18 cellular contexts compared by ENCODE assay signal in the genomic region with DNA sequence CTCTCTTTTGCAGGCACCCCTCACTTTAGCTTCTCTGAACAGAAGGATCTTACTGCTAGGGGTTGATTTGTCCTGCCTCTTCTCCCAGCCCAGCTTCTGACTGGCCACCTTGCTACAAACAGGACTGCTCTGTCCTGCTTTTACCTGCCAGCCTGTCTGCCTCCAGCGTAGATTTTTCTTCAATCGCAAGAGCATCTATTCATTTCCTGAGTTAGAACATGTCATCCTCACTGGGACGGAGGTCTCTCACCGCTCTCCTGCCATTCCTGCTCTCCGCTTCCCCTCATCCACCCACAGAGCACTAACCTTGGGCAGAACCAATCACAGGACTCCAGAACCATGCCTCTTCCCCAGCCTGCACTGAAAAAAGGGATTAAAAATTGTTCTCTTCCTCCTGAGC. TPM values are rescaled to one million over a fixed set of nuclear protein-coding genes. Genes with fewer than 3 reads are reported as not detected.
DNase-seq lines count a peak whose midpoint lies in the region; ATAC-seq and TF ChIP-seq lines count a peak whose summit lies in the region.
"Had no signal": no experiment of that assay in that cellular context is flagged by ENCODE, and none has a peak within 500 bp of the region (broad histone marks: within the 10 kb centered on the region; RNA-seq: fewer than 3 reads in every experiment).

No MANE protein-coding gene starts in this region.

- POLR2A ChIA-PET in SK-N-SH (lab: Yijun Ruan, JAX), result no interaction called here
- POLR2A ChIA-PET in CD4-positive, alpha-beta memory T cell (lab: Charles Lee; ENCODE audit: partially characterized antibody), result no interaction called here

- no peaks in the 10 kb centered on the region for H4K20me1 ChIP-seq in SK-N-SH (ENCODE audit: insufficient read depth)

- H3F3A ChIP-seq in SK-N-SH (replicated peaks; ENCODE audit: insufficient read depth), result peaks cover 6% of the 10 kb centered on the region

- H2AFZ ChIP-seq in SK-N-SH (ENCODE audit: low read depth), result peak overlapping the region; percentile 75; the same call in 1 of the 2 replicates

- H3K9me3 ChIP-seq in SK-N-SH (no peaks in the 10 kb centered on the region), duodenal mucosa (ENCODE audit: control insufficient read depth in 1 of 2, low read length in 2 of 2) (no peaks in the 10 kb centered on the region), muscle layer of duodenum (ENCODE audit: control insufficient read depth in 1 of 2, low read length in 2 of 2) (no peaks in the 10 kb centered on the region), thyroid gland (no peaks in the 10 kb centered on the region)
- no peaks in the 10 kb centered on the region for H3K9me3 ChIP-seq in CD4-positive, alpha-beta memory T cell (ENCODE audit: control insufficient read depth in 1 of 2, low read length in 2 of 2)

- peaks cover 3 to 15% (median 5%) of the 10 kb centered on the region in 3 donors for H3K27me3 Mint-ChIP-seq in immature natural killer cell (ENCODE audit: low read depth in 3 of 3)
- peaks cover 2 to 4% of the 10 kb centered on the region in 2 donors for H3K27me3 Mint-ChIP-seq in CD4-positive, alpha-beta memory T cell
- H3K27me3 Mint-ChIP-seq: activated naive CD8-positive, alpha-beta T cell treated with anti-CD3 and anti-CD28 coated beads, Interleukin-2, amount 10 ng/mL, durations not matched to agents 7 days and 5 days had no signal

- no peak for TF ChIP-seq RAD21 in SK-N-SH (IDR thresholded peaks at IDR 0.05; ENCODE audit: low read length)

- no peaks in the 10 kb centered on the region for H3K36me3 Mint-ChIP-seq in immature natural killer cell
- peaks cover 0 to 7% of the 10 kb centered on the region in 2 donors for H3K36me3 Mint-ChIP-seq in CD4-positive, alpha-beta memory T cell
- H3K36me3 Mint-ChIP-seq: CD4-positive, CD25-positive, alpha-beta regulatory T cell had no signal

- peaks cover 12 to 13% of the 10 kb centered on the region in 2 donors for H3K4me1 Mint-ChIP-seq in immature natural killer cell
- H3K4me1 Mint-ChIP-seq in CD4-positive, alpha-beta memory T cell, result peaks cover 7 to 24% (median 16%) of the 10 kb centered on the region in 4 donors

- CTCF ChIA-PET in SK-N-SH (lab: Yijun Ruan, JAX), result no interaction called here
- CTCF ChIA-PET in CD4-positive, alpha-beta memory T cell (lab: Charles Lee; ENCODE audit: partially characterized antibody), result no interaction called here

- H3K27ac ChIP-seq in SK-N-SH (ENCODE audit: low read depth in 2 of 2, low read length in 1 of 2) (peak overlapping the region; percentile 22 to 41; a peak in 2 of 4 replicates), duodenal mucosa (ENCODE audit: low read depth, low read length) (peak overlapping the region; percentile 80), muscle layer of duodenum (ENCODE audit: low read length) (peak overlapping the region; percentile 82), thyroid gland (peak overlapping the region; percentile 97 to 100 (median 99))
- H3K27ac ChIP-seq in CD4-positive, alpha-beta memory T cell (ENCODE audit: low read depth, low read length), result no peak overlapping the region
- H3K27ac ChIP-seq: SK-N-MC, skin epidermis had no signal

- 91% methylated on average over 5 of the region's 5 CpGs for WGBS in SK-N-SH (ENCODE audit: low lambda C conversion rate)
- WGBS in thyroid gland, 2 donors, result 75 to 79% methylated on average over 5 of the region's 5 CpGs

- H3K4me3 ChIP-seq in SK-N-SH (ENCODE audit: low read depth in 2 of 2, low read length in 1 of 2) (no peak overlapping the region), duodenal mucosa (ENCODE audit: low read depth in 1 of 2, low read length in 2 of 2) (peak overlapping the region; percentile 76 to 79), muscle layer of duodenum (ENCODE audit: low read depth in 1 of 2, low read length in 2 of 2) (peak overlapping the region; percentile 6 to 38), thyroid gland (replicated peaks in 1 of 3) (no peak overlapping the region)
- no peak overlapping the region for H3K4me3 ChIP-seq in CD4-positive, alpha-beta memory T cell (ENCODE audit: low read length in 2 of 2)
- H3K4me3 ChIP-seq: K562, SK-N-MC, skin epidermis had no signal

- H3K79me2 ChIP-seq in SK-N-SH (ENCODE audit: insufficient read depth), result peaks cover 15% of the 10 kb centered on the region

- DNase-seq in SK-N-SH, result no peak
- DNase-seq in thyroid gland, result no peak
- no peak for DNase-seq in immature natural killer cell
- no peak for DNase-seq in CD4-positive, alpha-beta memory T cell
- DNase-seq: activated naive CD8-positive, alpha-beta T cell treated with anti-CD3 and anti-CD28 coated beads, Interleukin-2, amount 10 ng/mL, durations not matched to agents 7 days and 5 days; activated T-cell treated with anti-CD3 and anti-CD28 coated beads, Interleukin-2, amount 50 U/mL, for 24 hours; CD4-positive, CD25-positive, alpha-beta regulatory T cell; cerebellar nuclear complex; glutamatergic neuron; stimulated activated naive CD4-positive, alpha-beta T cell had no signal

- TF ChIP-seq CTCF in SK-N-SH (IDR thresholded peaks at IDR 0.05) (no peak), thyroid gland (IDR thresholded peaks at IDR 0.05) (no peak)

- no peaks in the 10 kb centered on the region for H3K9me3 Mint-ChIP-seq in immature natural killer cell
- H3K9me3 Mint-ChIP-seq in CD4-positive, alpha-beta memory T cell, result no peaks in the 10 kb centered on the region
- H3K9me3 Mint-ChIP-seq: activated naive CD8-positive, alpha-beta T cell treated with anti-CD3 and anti-CD28 coated beads, Interleukin-2, amount 10 ng/mL, durations not matched to agents 7 days and 5 days; activated T-cell treated with anti-CD3 and anti-CD28 coated beads, Interleukin-2, amount 50 U/mL, for 24 hours; CD4-positive, CD25-positive, alpha-beta regulatory T cell; nephron had no signal

- H3K4me2 ChIP-seq in SK-N-SH, result peak overlapping the region; percentile 6; the same call in 1 of the 2 replicates

- H3K36me3 ChIP-seq in SK-N-SH (replicated peaks in 1 of 2; ENCODE audit: control insufficient read depth in 1 of 2, insufficient read depth in 2 of 2, low read length in 1 of 2) (no peaks in the 10 kb centered on the region), duodenal mucosa (ENCODE audit: control insufficient read depth in 1 of 2, insufficient read depth in 2 of 2, low read length in 2 of 2) (peaks cover 0 to 1% of the 10 kb centered on the region in 2 donors), muscle layer of duodenum (ENCODE audit: control insufficient read depth in 1 of 2, insufficient read depth in 2 of 2, low read length in 2 of 2) (no peaks in the 10 kb centered on the region), thyroid gland (peaks cover 0 to 5% of the 10 kb centered on the region in 2 donors)
- H3K36me3 ChIP-seq in CD4-positive, alpha-beta memory T cell (ENCODE audit: insufficient read depth, low read length), result no peaks in the 10 kb centered on the region

- no peaks in the 10 kb centered on the region for H3K9me2 ChIP-seq in SK-N-SH

- H3K4me1 ChIP-seq in SK-N-SH (ENCODE audit: control insufficient read depth in 1 of 2, insufficient read depth in 2 of 2, low read depth in 1 of 2, low read length in 1 of 2), result peaks cover 18 to 35% of the 10 kb centered on the region in 2 experiments; a peak in 3 of 4 replicates
- peaks cover 45 to 52% of the 10 kb centered on the region in 2 donors for H3K4me1 ChIP-seq in duodenal mucosa (ENCODE audit: control insufficient read depth in 1 of 2, insufficient read depth in 2 of 2, low read length in 2 of 2)
- H3K4me1 ChIP-seq in muscle layer of duodenum (ENCODE audit: control insufficient read depth in 1 of 2, insufficient read depth in 2 of 2, low read length in 2 of 2), result peaks cover 0 to 22% of the 10 kb centered on the region in 2 donors
- peaks cover 31 to 36% of the 10 kb centered on the region in 2 donors for H3K4me1 ChIP-seq in thyroid gland
- peaks cover 14% of the 10 kb centered on the region for H3K4me1 ChIP-seq in CD4-positive, alpha-beta memory T cell (ENCODE audit: insufficient read depth, low read length)

- intact Hi-C loops in thyroid gland (cut with DNase I), result loop anchor here (10.0 kb wide), 1 partner anchor 242 kb away; no protein-coding TSS in a partner anchor
- intact Hi-C loops in CD4-positive, alpha-beta memory T cell (cut with micrococcal nuclease), result loop anchor here (10.0 kb wide), 1 partner anchor 382 kb away; a partner anchor contains a TSS

- H3K9ac ChIP-seq in SK-N-SH (no peak overlapping the region), duodenal mucosa (ENCODE audit: low read depth in 1 of 2, low read length in 2 of 2) (peak overlapping the region; percentile 78)

- no peak for TF ChIP-seq EP300 in SK-N-SH (IDR thresholded peaks at IDR 0.05; ENCODE audit: borderline replicate concordance in 1 of 2, low read depth in 1 of 2, low read length in 1 of 2)

- no peak overlapping the region for H3K4me3 Mint-ChIP-seq in immature natural killer cell
- no peak overlapping the region for H3K4me3 Mint-ChIP-seq in CD4-positive, alpha-beta memory T cell
- H3K4me3 Mint-ChIP-seq: activated naive CD8-positive, alpha-beta T cell treated with anti-CD3 and anti-CD28 coated beads, Interleukin-2, amount 10 ng/mL, durations not matched to agents 7 days and 5 days; activated T-cell treated with anti-CD3 and anti-CD28 coated beads, Interleukin-2, amount 50 U/mL, for 24 hours had no signal

- TF ChIP-seq POLR2A in thyroid gland (IDR thresholded peaks at IDR 0.05), result no peak

- ATAC-seq in SK-N-SH treated with all-trans-retinoic acid at 6 μM for 48 hours (no peak), GM21526 (IDR thresholded peaks at IDR 0.05; ENCODE audit: low FRiP score, unreplicated experiment) (no peak)
- ATAC-seq: K562 had no signal

- H3K27me3 ChIP-seq in SK-N-SH (ENCODE audit: insufficient read depth) (no peaks in the 10 kb centered on the region), duodenal mucosa (ENCODE audit: control insufficient read depth in 1 of 2, insufficient read depth in 2 of 2, low read length in 2 of 2) (no peaks in the 10 kb centered on the region), muscle layer of duodenum (ENCODE audit: low read depth, low read length) (no peaks in the 10 kb centered on the region), thyroid gland (no peaks in the 10 kb centered on the region)
- H3K27me3 ChIP-seq in CD4-positive, alpha-beta memory T cell (ENCODE audit: insufficient read depth, low read length), result no peaks in the 10 kb centered on the region

- H3K27ac Mint-ChIP-seq in immature natural killer cell, result no peak overlapping the region
- H3K27ac Mint-ChIP-seq in CD4-positive, alpha-beta memory T cell, result no peak overlapping the region
- H3K27ac Mint-ChIP-seq: activated naive CD8-positive, alpha-beta T cell treated with anti-CD3 and anti-CD28 coated beads, Interleukin-2, amount 10 ng/mL, durations not matched to agents 7 days and 5 days; activated T-cell treated with anti-CD3 and anti-CD28 coated beads, Interleukin-2, amount 50 U/mL, for 24 hours; CD4-positive, CD25-positive, alpha-beta regulatory T cell had no signal

TF ChIP-seq in SK-N-SH, 30 proteins besides CTCF, POLR2A, EP300 and RAD21 (continues in another document):
- TF ChIP-seq GATA2 (CRISPR knock-in tag; IDR thresholded peaks at IDR 0.05), result no peak

RNA-seq across cellular contexts. Expression of a gene that starts 3.5 kb away (rescaled TPM):
- polyA plus RNA-seq in SK-N-SH (2012; rRNA removed) (49.5 and 52.7 TPM in 2 replicates), immature natural killer cell (1 to 10 TPM; 1.2 to 9.0 (median 2.4) TPM)
- polyA plus RNA-seq in SK-N-SH (2012; cell fraction: cytosol; rRNA removed), result 64.4 and 75.2 TPM in 2 replicates
- 18.5 and 36.8 TPM in 2 replicates for polyA plus RNA-seq in SK-N-SH (2012; cell fraction: nucleus; rRNA removed)
- total RNA-seq in thyroid gland, result 100 to 1,000 TPM; 310 to 509 (median 429) TPM
- total RNA-seq in CD4-positive, alpha-beta memory T cell, result 1 to 10 TPM; 3.3 to 3.5 TPM
- polyA plus RNA-seq in CD4-positive, alpha-beta memory T cell, result 1 to 10 TPM; 1.2 to 1.6 TPM

Comparison
In these comparisons a context has a peak if more than half of its experiments do, and no peak if none do; other contexts are left out.
1. H3K4me3 ChIP-seq: peak in duodenal mucosa (2 of 2) and muscle layer of duodenum (2 of 2); none in SK-N-SH (0 of 2), thyroid gland (0 of 3) and CD4-positive, alpha-beta memory T cell (0 of 2).